In genomic region chr16:14016362-14016761, GRCh38 we compare ENCODE assay signal across 7 cellular contexts. TPM values are rescaled to one million over a fixed set of nuclear protein-coding genes. Genes with fewer than 3 reads are reported as not detected.
DNase-seq lines count a peak whose midpoint lies in the region; ATAC-seq, FAIRE-seq and TF ChIP-seq lines count a peak whose summit lies in the region.
"Not testable (repeated sequence)": the region's sequence is repeated elsewhere in the genome, so short reads cannot be mapped to it uniquely, and the experiment has no call there.

No MANE protein-coding gene starts in this region.

- H3K4me2 ChIP-seq in PC-9: peak overlapping the region; percentile 44
- peak overlapping the region; percentile 38 for H3K4me2 ChIP-seq in endothelial cell of umbilical vein (ENCODE audit: insufficient read depth, low read length)

- DNase-seq in PC-9; MCF 10A (ENCODE audit: unreplicated experiment); endothelial cell of umbilical vein (ENCODE audit: low read depth, low spot score); heart left ventricle; vagina (ENCODE audit: extremely low spot score in 2 of 2): not testable (repeated sequence)
- peak; percentile 57 for DNase-seq in mesenteric fat pad (ENCODE audit: low spot score)

- CTCF ChIA-PET in PC-9 (lab: Charles Lee): not testable (repeated sequence)
- CTCF ChIA-PET in MCF 10A (lab: Yijun Ruan, JAX) (interaction anchor here (0.7 to 1.1 kb wide), 2 partner anchors 166 to 394 kb away, joined by 3 read pairs; no protein-coding TSS in a partner anchor), endothelial cell of umbilical vein (lab: Charles Lee) (interaction anchor here (0.9 to 1.9 kb wide), 5 partner anchors 8 to 93 kb away, joined by 3 to 6 read pairs (median 4); no protein-coding TSS in a partner anchor)

- FAIRE-seq in endothelial cell of umbilical vein (lab: Jason Lieb, UNC): not testable (repeated sequence)

- H3K4me3 Mint-ChIP-seq in MCF 10A (ENCODE audit: unreplicated experiment): not testable (repeated sequence)

- H3K9me3 ChIP-seq in PC-9 (ENCODE audit: insufficient read depth, low read depth); endothelial cell of umbilical vein (replicated peaks; ENCODE audit: control insufficient read depth, insufficient read depth, low read length); heart left ventricle; vagina: not testable (repeated sequence)

- H3K27me3 ChIP-seq in PC-9 (ENCODE audit: insufficient read depth, low read depth); endothelial cell of umbilical vein (ENCODE audit: control insufficient read depth in 2 of 2, insufficient read depth in 2 of 2, low read length in 2 of 2); heart left ventricle; vagina: not testable (repeated sequence)

- H3F3A ChIP-seq in PC-9 (ENCODE audit: insufficient read depth, low read depth): peaks cover 49% of the 10 kb centered on the region

- not testable (repeated sequence) for H3K9ac ChIP-seq in endothelial cell of umbilical vein (replicated peaks; ENCODE audit: extremely low read depth, insufficient read depth, low read length)

- not testable (repeated sequence) for H2AFZ ChIP-seq in PC-9; endothelial cell of umbilical vein (ENCODE audit: low read depth, low read length)

- ATAC-seq in heart left ventricle: not testable (repeated sequence)

- dilution Hi-C loops in endothelial cell of umbilical vein (cut with MboI; ENCODE audit: extremely low pct_ligation_motif_present, low sequenced_read_pairs): not testable (repeated sequence)

- H3K9me3 Mint-ChIP-seq in MCF 10A (ENCODE audit: unreplicated experiment): not testable (repeated sequence)

- TF ChIP-seq POLR2A in endothelial cell of umbilical vein (IDR thresholded peaks at IDR 0.05; ENCODE audit: low read depth, low read length); heart left ventricle (IDR thresholded peaks at IDR 0.05); vagina (IDR thresholded peaks at IDR 0.05): not testable (repeated sequence)

- not testable (repeated sequence) for H3K79me2 ChIP-seq in PC-9 (ENCODE audit: low read depth); endothelial cell of umbilical vein (ENCODE audit: control insufficient read depth, insufficient read depth, low read length)

- not testable (repeated sequence) for H3K36me3 ChIP-seq in PC-9 (ENCODE audit: low read depth); endothelial cell of umbilical vein (ENCODE audit: control insufficient read depth in 2 of 2, extremely low read depth in 1 of 2, insufficient read depth in 2 of 2, low read length in 2 of 2); heart left ventricle; vagina

- H3K36me3 Mint-ChIP-seq in MCF 10A (ENCODE audit: insufficient read depth, unreplicated experiment): not testable (repeated sequence)

- H3K27ac Mint-ChIP-seq in MCF 10A (ENCODE audit: low read depth, unreplicated experiment): peak overlapping the region; percentile 87

- POLR2A ChIA-PET in PC-9 (lab: Charles Lee; ENCODE audit: unreplicated experiment); endothelial cell of umbilical vein (lab: Charles Lee): not testable (repeated sequence)
- POLR2A ChIA-PET in MCF 10A (lab: Yijun Ruan, JAX): interaction anchor here (0.7 kb wide), 1 partner anchor 36 kb away, joined by 4 read pairs; no protein-coding TSS in a partner anchor

- 88 to 94% (median 90%) methylated on average over 15 of the region's 15 CpGs for WGBS in heart left ventricle, 4 donors

- H3K4me1 ChIP-seq in PC-9 (replicated peaks; ENCODE audit: insufficient read depth): peaks cover 45% of the 10 kb centered on the region
- peaks cover 19% of the 10 kb centered on the region for H3K4me1 ChIP-seq in endothelial cell of umbilical vein (ENCODE audit: control insufficient read depth, extremely low read depth, insufficient read depth, low read length)
- peaks cover 0 to 57% (median 31%) of the 10 kb centered on the region in 12 donors for H3K4me1 ChIP-seq in heart left ventricle
- peaks cover 56% of the 10 kb centered on the region for H3K4me1 ChIP-seq in vagina

- not testable (repeated sequence) for H3K27me3 Mint-ChIP-seq in MCF 10A (ENCODE audit: insufficient read depth, unreplicated experiment)

- intact Hi-C loops in PC-9 (cut with micrococcal nuclease; ENCODE audit: unreplicated experiment); MCF 10A (cut with micrococcal nuclease): not testable (repeated sequence)
- intact Hi-C loops in endothelial cell of umbilical vein (cut with micrococcal nuclease) (loop anchor here (1.0 to 2.0 kb wide), 4 partner anchors 26 to 59 kb away; no protein-coding TSS in a partner anchor), heart left ventricle (cut with DNase I) (loop anchor here in 3 of 10 donors (5.0 to 10.0 kb wide), 3 partner anchors 48 to 62 kb away; partner anchors contain the start of gene MRTFB (in 1 of the 3)), vagina (cut with DNase I) (loop anchor here (10.0 kb wide), 2 partner anchors 62 to 168 kb away; no protein-coding TSS in a partner anchor)

- peak overlapping the region; percentile 40; the same call in 1 of the 2 replicates for H3K27ac ChIP-seq in PC-9
- H3K27ac ChIP-seq in endothelial cell of umbilical vein (ENCODE audit: insufficient read depth, low read depth, low read length): not testable (repeated sequence)
- peak overlapping the region in 10 of 12 donors; percentile 47 to 82 (median 65) for H3K27ac ChIP-seq in heart left ventricle
- peak overlapping the region; percentile 74 for H3K27ac ChIP-seq in temporal lobe (ENCODE audit: low read depth, low read length)
- peak overlapping the region; percentile 55 for H3K27ac ChIP-seq in vagina

- not testable (repeated sequence) for H3K4me3 ChIP-seq in PC-9; endothelial cell of umbilical vein (replicated peaks in 1 of 3; ENCODE audit: insufficient read depth in 1 of 3, low read depth in 1 of 3, low read length in 3 of 3); vagina
- peak overlapping the region in 2 of 12 donors; percentile 38 to 48 for H3K4me3 ChIP-seq in heart left ventricle

- H3K9me2 ChIP-seq in PC-9 (ENCODE audit: insufficient read depth): not testable (repeated sequence)

- H3K9me1 ChIP-seq in endothelial cell of umbilical vein (replicated peaks; ENCODE audit: control insufficient read depth, extremely low read depth, insufficient read depth, low read length): not testable (repeated sequence)

- TF ChIP-seq CTCF in PC-9 (conservative IDR thresholded peaks at IDR 0.05); MCF 10A (IDR thresholded peaks at IDR 0.05; ENCODE audit: unreplicated experiment); endothelial cell of umbilical vein (IDR thresholded peaks at IDR 0.05; ENCODE audit: extremely low read depth in 1 of 2, insufficient read depth in 1 of 2, low read depth in 1 of 2, low read length in 2 of 2); heart left ventricle (IDR thresholded peaks at IDR 0.05); vagina (IDR thresholded peaks at IDR 0.05): not testable (repeated sequence)

- peaks cover 20% of the 10 kb centered on the region for H3K4me1 Mint-ChIP-seq in MCF 10A (ENCODE audit: insufficient read depth, unreplicated experiment)

- H4K20me1 ChIP-seq in PC-9 (ENCODE audit: insufficient read depth); endothelial cell of umbilical vein (replicated peaks; ENCODE audit: control insufficient read depth, extremely low read depth, insufficient read depth, low read length): not testable (repeated sequence)

- BruUV-seq in PC-9 (replicated peaks; lab: Mats Ljungman, UMichigan); MCF 10A (replicated peaks; lab: Mats Ljungman, UMichigan); endothelial cell of umbilical vein (replicated peaks; lab: Mats Ljungman, UMichigan): not testable (repeated sequence)

RNA-seq across cellular contexts. Expression of gene MRTFB, which starts 54.8 kb away (rescaled TPM):
- 47.3 and 71.5 TPM in 2 replicates for total RNA-seq in PC-9 (2021)
- total RNA-seq in MCF 10A (2022): 30.0 and 33.3 TPM in 2 replicates
- 49.5 and 50.2 TPM in 2 replicates for total RNA-seq in endothelial cell of umbilical vein
- 19.6 and 23.5 TPM in 2 replicates for polyA plus RNA-seq in endothelial cell of umbilical vein
- polyA plus RNA-seq in endothelial cell of umbilical vein (2011; cell fraction: cytosol; rRNA removed): 12.9 and 13.3 TPM in 2 replicates
- 58.0 and 59.5 TPM in 2 replicates for polyA plus RNA-seq in endothelial cell of umbilical vein (2011; cell fraction: nucleus; rRNA removed)
- polyA plus RNA-seq in endothelial cell of umbilical vein (2012): 13.4 and 15.8 TPM in 2 replicates
- 63.0 and 64.6 TPM in 2 replicates for polyA minus RNA-seq in endothelial cell of umbilical vein
- 10.5 TPM for polyA minus RNA-seq in endothelial cell of umbilical vein (2011; cell fraction: cytosol; rRNA and poly(A)+ RNA removed)
- polyA minus RNA-seq in endothelial cell of umbilical vein (2011; cell fraction: nucleus; rRNA and poly(A)+ RNA removed): 98.7 and 137 TPM in 2 replicates
- 10 to 100 TPM; 16.3 to 38.3 (median 32.4) TPM for total RNA-seq in heart left ventricle
- polyA plus RNA-seq in heart left ventricle: 1 to 10 TPM; 8.0 to 8.3 TPM
- total RNA-seq in mesenteric fat pad: 53.8 TPM
- 36.9 TPM for total RNA-seq in temporal lobe
- total RNA-seq in vagina: 103 TPM
